Comparison of ENCODE assay signal across 8 cellular contexts in genomic region chr7:66075590-66076458, GRCh38. TPM values are rescaled to one million over a fixed set of nuclear protein-coding genes. Genes with fewer than 3 reads are reported as not detected.
DNase-seq lines count a peak whose midpoint lies in the region; ATAC-seq and TF ChIP-seq lines count a peak whose summit lies in the region.

Gene ASL, plus strand, starts transcription at chr7:66075819. Its CDS starts 263 bp downstream, at chr7:66076082.

- TF ChIP-seq CTCF in Loucy (conservative IDR thresholded peaks at IDR 0.05; ENCODE audit: low read length): 0 out of 2 replicates have a peak, but pooled peaks have one; percentile 21
- peak; percentile 47 for TF ChIP-seq CTCF in neural cell (IDR thresholded peaks at IDR 0.05; ENCODE audit: poor library complexity, severe bottlenecking)

- H3K4me1 ChIP-seq in Loucy (ENCODE audit: insufficient read depth, low read length, poor library complexity, severe bottlenecking): peaks cover 18% of the 10 kb centered on the region

- H3K36me3 ChIP-seq in Loucy (ENCODE audit: insufficient read depth, low read length) (no peaks in the 10 kb centered on the region), neural cell (ENCODE audit: insufficient read depth, low read length) (no peaks in the 10 kb centered on the region)

- H3K9me3 Mint-ChIP-seq in stimulated activated naive CD8-positive, alpha-beta T cell treated with anti-CD3 and anti-CD28 coated beads, Interleukin-15, amount 100 ng/mL, for 72 hours: no peaks in the 10 kb centered on the region

- H3K9me3 ChIP-seq in Loucy (ENCODE audit: insufficient read depth, low read depth, low read length) (no peaks in the 10 kb centered on the region), neural cell (ENCODE audit: low read length) (no peaks in the 10 kb centered on the region)

- no peaks in the 10 kb centered on the region for H3K9me2 ChIP-seq in Loucy (replicated peaks; ENCODE audit: low read depth, low read length)
- H3K9me2 ChIP-seq in neural cell (ENCODE audit: insufficient read depth, low read length): no peaks in the 10 kb centered on the region

- H2AFZ ChIP-seq in Loucy (ENCODE audit: low read length) (peak within 1 kb of the TSS; percentile 97), neural cell (ENCODE audit: low read depth, low read length) (peak within 1 kb of the TSS; percentile 90)

- H3K79me2 ChIP-seq in Loucy (ENCODE audit: insufficient read depth, low read length) (peaks cover 15% of the 10 kb centered on the region), neural cell (replicated peaks; ENCODE audit: insufficient read depth, low read length) (no peaks in the 10 kb centered on the region)

- H3F3A ChIP-seq in Loucy (ENCODE audit: low read depth) (no peaks in the 10 kb centered on the region), neural cell (ENCODE audit: insufficient read depth, low read length, poor library complexity, severe bottlenecking) (no peaks in the 10 kb centered on the region)

- H3K27me3 Mint-ChIP-seq in stimulated activated naive CD8-positive, alpha-beta T cell treated with anti-CD3 and anti-CD28 coated beads, Interleukin-15, amount 100 ng/mL, for 72 hours: no peaks in the 10 kb centered on the region

- H3K4me2 ChIP-seq in Loucy (ENCODE audit: low read depth, low read length, poor library complexity, severe bottlenecking): peak within 1 kb of the TSS; percentile 98
- H3K4me2 ChIP-seq in neural cell (ENCODE audit: low read length): peak within 1 kb of the TSS; percentile 48

- peak; percentile 97 for ATAC-seq in stimulated activated naive CD8-positive, alpha-beta T cell treated with anti-CD3 and anti-CD28 coated beads, Interleukin-15, amount 100 ng/mL, for 72 hours

- H3K9ac ChIP-seq in Loucy (ENCODE audit: low read depth, low read length, poor library complexity, severe bottlenecking) (peak within 1 kb of the TSS; percentile 80), neural cell (ENCODE audit: low read length) (peak within 1 kb of the TSS; percentile 76)

- H3K4me1 Mint-ChIP-seq in stimulated activated naive CD8-positive, alpha-beta T cell treated with anti-CD3 and anti-CD28 coated beads, Interleukin-15, amount 100 ng/mL, for 72 hours: peaks cover 24% of the 10 kb centered on the region

- DNase-seq in ELF-1 (ENCODE audit: low read depth, low spot score) (peak; percentile 95), H4 (ENCODE audit: low spot score) (peak; percentile 90), SHP77 (lab: John Stamatoyannopoulos, UW) (peak; percentile 92 to 96), activated gamma-delta T cell (lab: John Stamatoyannopoulos, UW) (peak; percentile 83), fibroblast of the conjunctiva (ENCODE audit: low read depth) (peak; percentile 69)
- DNase-seq in stimulated activated naive CD8-positive, alpha-beta T cell treated with anti-CD3 and anti-CD28 coated beads, Interleukin-15, amount 100 ng/mL, for 72 hours: peak; percentile 86 to 90

- no peak for TF ChIP-seq EP300 in neural cell (conservative IDR thresholded peaks at IDR 0.05; ENCODE audit: poor library complexity, severe bottlenecking)

- H3K4me3 ChIP-seq in Loucy (ENCODE audit: low read length, poor library complexity, severe bottlenecking): peak within 1 kb of the TSS; percentile 97
- peak within 1 kb of the TSS; percentile 93 for H3K4me3 ChIP-seq in neural cell (ENCODE audit: low read length)

- TF ChIP-seq RAD21 in neural cell (conservative IDR thresholded peaks at IDR 0.05): peak; percentile 34

- H4K20me1 ChIP-seq in Loucy (ENCODE audit: insufficient read depth, low read length, poor library complexity, severe bottlenecking) (no peaks in the 10 kb centered on the region), neural cell (ENCODE audit: insufficient read depth) (no peaks in the 10 kb centered on the region)

- no peaks in the 10 kb centered on the region for H3K27me3 ChIP-seq in Loucy (ENCODE audit: insufficient read depth, low read length, poor library complexity, severe bottlenecking)
- H3K27me3 ChIP-seq in neural cell (ENCODE audit: insufficient read depth, low read depth, low read length): no peaks in the 10 kb centered on the region

- peak within 1 kb of the TSS; percentile 20 for H3K27ac ChIP-seq in neural cell (ENCODE audit: low read length)

- H3K4me3 Mint-ChIP-seq in stimulated activated naive CD8-positive, alpha-beta T cell treated with anti-CD3 and anti-CD28 coated beads, Interleukin-15, amount 100 ng/mL, for 72 hours: peak within 1 kb of the TSS; percentile 79 to 82

- peak within 1 kb of the TSS; percentile 74 to 85 for H3K27ac Mint-ChIP-seq in stimulated activated naive CD8-positive, alpha-beta T cell treated with anti-CD3 and anti-CD28 coated beads, Interleukin-15, amount 100 ng/mL, for 72 hours

TF ChIP-seq in neural cell, 6 proteins besides CTCF, POLR2A, EP300 and RAD21:
- TF ChIP-seq REST (IDR thresholded peaks at IDR 0.05; ENCODE audit: borderline replicate concordance) (peak; percentile 69), SMC3 (conservative IDR thresholded peaks at IDR 0.05; ENCODE audit: poor library complexity) (peak; percentile 46), TAF1 (IDR thresholded peaks at IDR 0.05; ENCODE audit: low read depth) (peak; percentile 83), EZH2 (IDR thresholded peaks at IDR 0.05; ENCODE audit: borderline replicate concordance, insufficient read depth, low read length, poor library complexity, severe bottlenecking) (no peak), MXI1 (conservative IDR thresholded peaks at IDR 0.05; ENCODE audit: poor library complexity, severe bottlenecking) (peak; percentile 76), POLR2AphosphoS5 (IDR thresholded peaks at IDR 0.05) (peak; percentile 81)

RNA-seq across cellular contexts. Expression of gene ASL, which starts in this region (rescaled TPM):
- total RNA-seq in H4 (2014; rRNA removed; shearing (Covaris generic)): 48.8 and 50.2 TPM in 2 replicates
- polyA plus RNA-seq in neural cell: 20.9 and 23.4 TPM in 2 replicates
- 11.0 and 13.9 TPM in 2 replicates for polyA minus RNA-seq in neural cell

Comparison
In these comparisons a context has a peak if more than half of its experiments do, and no peak if none do; other contexts are left out.
1. Peak in every context shown above with its lines: DNase-seq, ATAC-seq, H3K4me3 ChIP-seq and H3K27ac ChIP-seq.